In genomic region chrX:76148753-76149152, GRCh38 we compare ENCODE assay signal across 1 cellular context.
TF ChIP-seq lines count a peak whose summit lies in the region.

No MANE protein-coding gene starts in this region.

TF ChIP-seq in GM12878, 131 proteins besides CTCF, POLR2A, EP300 and RAD21 (continued from another document and continues in another):
- TF ChIP-seq, protein P1, sequence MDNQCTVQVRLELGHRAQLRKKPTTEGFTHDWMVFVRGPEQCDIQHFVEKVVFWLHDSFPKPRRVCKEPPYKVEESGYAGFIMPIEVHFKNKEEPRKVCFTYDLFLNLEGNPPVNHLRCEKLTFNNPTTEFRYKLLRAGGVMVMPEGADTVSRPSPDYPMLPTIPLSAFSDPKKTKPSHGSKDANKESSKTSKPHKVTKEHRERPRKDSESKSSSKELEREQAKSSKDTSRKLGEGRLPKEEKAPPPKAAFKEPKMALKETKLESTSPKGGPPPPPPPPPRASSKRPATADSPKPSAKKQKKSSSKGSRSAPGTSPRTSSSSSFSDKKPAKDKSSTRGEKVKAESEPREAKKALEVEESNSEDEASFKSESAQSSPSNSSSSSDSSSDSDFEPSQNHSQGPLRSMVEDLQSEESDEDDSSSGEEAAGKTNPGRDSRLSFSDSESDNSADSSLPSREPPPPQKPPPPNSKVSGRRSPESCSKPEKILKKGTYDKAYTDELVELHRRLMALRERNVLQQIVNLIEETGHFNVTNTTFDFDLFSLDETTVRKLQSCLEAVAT (IDR thresholded peaks at IDR 0.05) = no peak
- TF ChIP-seq, protein P2, sequence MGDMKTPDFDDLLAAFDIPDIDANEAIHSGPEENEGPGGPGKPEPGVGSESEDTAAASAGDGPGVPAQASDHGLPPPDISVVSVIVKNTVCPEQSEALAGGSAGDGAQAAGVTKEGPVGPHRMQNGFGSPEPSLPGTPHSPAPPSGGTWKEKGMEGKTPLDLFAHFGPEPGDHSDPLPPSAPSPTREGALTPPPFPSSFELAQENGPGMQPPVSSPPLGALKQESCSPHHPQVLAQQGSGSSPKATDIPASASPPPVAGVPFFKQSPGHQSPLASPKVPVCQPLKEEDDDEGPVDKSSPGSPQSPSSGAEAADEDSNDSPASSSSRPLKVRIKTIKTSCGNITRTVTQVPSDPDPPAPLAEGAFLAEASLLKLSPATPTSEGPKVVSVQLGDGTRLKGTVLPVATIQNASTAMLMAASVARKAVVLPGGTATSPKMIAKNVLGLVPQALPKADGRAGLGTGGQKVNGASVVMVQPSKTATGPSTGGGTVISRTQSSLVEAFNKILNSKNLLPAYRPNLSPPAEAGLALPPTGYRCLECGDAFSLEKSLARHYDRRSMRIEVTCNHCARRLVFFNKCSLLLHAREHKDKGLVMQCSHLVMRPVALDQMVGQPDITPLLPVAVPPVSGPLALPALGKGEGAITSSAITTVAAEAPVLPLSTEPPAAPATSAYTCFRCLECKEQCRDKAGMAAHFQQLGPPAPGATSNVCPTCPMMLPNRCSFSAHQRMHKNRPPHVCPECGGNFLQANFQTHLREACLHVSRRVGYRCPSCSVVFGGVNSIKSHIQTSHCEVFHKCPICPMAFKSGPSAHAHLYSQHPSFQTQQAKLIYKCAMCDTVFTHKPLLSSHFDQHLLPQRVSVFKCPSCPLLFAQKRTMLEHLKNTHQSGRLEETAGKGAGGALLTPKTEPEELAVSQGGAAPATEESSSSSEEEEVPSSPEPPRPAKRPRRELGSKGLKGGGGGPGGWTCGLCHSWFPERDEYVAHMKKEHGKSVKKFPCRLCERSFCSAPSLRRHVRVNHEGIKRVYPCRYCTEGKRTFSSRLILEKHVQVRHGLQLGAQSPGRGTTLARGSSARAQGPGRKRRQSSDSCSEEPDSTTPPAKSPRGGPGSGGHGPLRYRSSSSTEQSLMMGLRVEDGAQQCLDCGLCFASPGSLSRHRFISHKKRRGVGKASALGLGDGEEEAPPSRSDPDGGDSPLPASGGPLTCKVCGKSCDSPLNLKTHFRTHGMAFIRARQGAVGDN (IDR thresholded peaks at IDR 0.05) = peak; percentile 78
- no peak for TF ChIP-seq CUX1 (IDR thresholded peaks at IDR 0.05; ENCODE audit: insufficient replicate concordance, low read depth, low read length)
- TF ChIP-seq ATF7 (IDR thresholded peaks at IDR 0.05; ENCODE audit: low read depth) = peak; percentile 45; the same call in 1 of the 2 replicates
- TF ChIP-seq, protein P3, sequence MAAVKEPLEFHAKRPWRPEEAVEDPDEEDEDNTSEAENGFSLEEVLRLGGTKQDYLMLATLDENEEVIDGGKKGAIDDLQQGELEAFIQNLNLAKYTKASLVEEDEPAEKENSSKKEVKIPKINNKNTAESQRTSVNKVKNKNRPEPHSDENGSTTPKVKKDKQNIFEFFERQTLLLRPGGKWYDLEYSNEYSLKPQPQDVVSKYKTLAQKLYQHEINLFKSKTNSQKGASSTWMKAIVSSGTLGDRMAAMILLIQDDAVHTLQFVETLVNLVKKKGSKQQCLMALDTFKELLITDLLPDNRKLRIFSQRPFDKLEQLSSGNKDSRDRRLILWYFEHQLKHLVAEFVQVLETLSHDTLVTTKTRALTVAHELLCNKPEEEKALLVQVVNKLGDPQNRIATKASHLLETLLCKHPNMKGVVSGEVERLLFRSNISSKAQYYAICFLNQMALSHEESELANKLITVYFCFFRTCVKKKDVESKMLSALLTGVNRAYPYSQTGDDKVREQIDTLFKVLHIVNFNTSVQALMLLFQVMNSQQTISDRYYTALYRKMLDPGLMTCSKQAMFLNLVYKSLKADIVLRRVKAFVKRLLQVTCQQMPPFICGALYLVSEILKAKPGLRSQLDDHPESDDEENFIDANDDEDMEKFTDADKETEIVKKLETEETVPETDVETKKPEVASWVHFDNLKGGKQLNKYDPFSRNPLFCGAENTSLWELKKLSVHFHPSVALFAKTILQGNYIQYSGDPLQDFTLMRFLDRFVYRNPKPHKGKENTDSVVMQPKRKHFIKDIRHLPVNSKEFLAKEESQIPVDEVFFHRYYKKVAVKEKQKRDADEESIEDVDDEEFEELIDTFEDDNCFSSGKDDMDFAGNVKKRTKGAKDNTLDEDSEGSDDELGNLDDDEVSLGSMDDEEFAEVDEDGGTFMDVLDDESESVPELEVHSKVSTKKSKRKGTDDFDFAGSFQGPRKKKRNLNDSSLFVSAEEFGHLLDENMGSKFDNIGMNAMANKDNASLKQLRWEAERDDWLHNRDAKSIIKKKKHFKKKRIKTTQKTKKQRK (IDR thresholded peaks at IDR 0.05; ENCODE audit: low read depth, low read length) = no peak
- no peak for TF ChIP-seq ZNF24 (IDR thresholded peaks at IDR 0.05)
- TF ChIP-seq HDAC6 (IDR thresholded peaks at IDR 0.05; ENCODE audit: unreplicated experiment) = no peak
- TF ChIP-seq, protein P4, sequence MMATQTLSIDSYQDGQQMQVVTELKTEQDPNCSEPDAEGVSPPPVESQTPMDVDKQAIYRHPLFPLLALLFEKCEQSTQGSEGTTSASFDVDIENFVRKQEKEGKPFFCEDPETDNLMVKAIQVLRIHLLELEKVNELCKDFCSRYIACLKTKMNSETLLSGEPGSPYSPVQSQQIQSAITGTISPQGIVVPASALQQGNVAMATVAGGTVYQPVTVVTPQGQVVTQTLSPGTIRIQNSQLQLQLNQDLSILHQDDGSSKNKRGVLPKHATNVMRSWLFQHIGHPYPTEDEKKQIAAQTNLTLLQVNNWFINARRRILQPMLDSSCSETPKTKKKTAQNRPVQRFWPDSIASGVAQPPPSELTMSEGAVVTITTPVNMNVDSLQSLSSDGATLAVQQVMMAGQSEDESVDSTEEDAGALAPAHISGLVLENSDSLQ (IDR thresholded peaks at IDR 0.05) = peak; percentile 69
- no peak for TF ChIP-seq YY1 (IDR thresholded peaks at IDR 0.05; ENCODE audit: low read depth, low read length)
- no peak for TF ChIP-seq JUND (IDR thresholded peaks at IDR 0.05; ENCODE audit: low read depth, low read length)
- peak; percentile 34; the same call in 1 of the 2 replicates for TF ChIP-seq IKZF1 (conservative IDR thresholded peaks at IDR 0.05)
- TF ChIP-seq ZZZ3 (IDR thresholded peaks at IDR 0.05; ENCODE audit: control insufficient read depth, insufficient read length, low read depth) = no peak
- TF ChIP-seq SKIL (IDR thresholded peaks at IDR 0.05; ENCODE audit: low read depth, poor library complexity, severe bottlenecking) = no peak
- TF ChIP-seq, protein P5, sequence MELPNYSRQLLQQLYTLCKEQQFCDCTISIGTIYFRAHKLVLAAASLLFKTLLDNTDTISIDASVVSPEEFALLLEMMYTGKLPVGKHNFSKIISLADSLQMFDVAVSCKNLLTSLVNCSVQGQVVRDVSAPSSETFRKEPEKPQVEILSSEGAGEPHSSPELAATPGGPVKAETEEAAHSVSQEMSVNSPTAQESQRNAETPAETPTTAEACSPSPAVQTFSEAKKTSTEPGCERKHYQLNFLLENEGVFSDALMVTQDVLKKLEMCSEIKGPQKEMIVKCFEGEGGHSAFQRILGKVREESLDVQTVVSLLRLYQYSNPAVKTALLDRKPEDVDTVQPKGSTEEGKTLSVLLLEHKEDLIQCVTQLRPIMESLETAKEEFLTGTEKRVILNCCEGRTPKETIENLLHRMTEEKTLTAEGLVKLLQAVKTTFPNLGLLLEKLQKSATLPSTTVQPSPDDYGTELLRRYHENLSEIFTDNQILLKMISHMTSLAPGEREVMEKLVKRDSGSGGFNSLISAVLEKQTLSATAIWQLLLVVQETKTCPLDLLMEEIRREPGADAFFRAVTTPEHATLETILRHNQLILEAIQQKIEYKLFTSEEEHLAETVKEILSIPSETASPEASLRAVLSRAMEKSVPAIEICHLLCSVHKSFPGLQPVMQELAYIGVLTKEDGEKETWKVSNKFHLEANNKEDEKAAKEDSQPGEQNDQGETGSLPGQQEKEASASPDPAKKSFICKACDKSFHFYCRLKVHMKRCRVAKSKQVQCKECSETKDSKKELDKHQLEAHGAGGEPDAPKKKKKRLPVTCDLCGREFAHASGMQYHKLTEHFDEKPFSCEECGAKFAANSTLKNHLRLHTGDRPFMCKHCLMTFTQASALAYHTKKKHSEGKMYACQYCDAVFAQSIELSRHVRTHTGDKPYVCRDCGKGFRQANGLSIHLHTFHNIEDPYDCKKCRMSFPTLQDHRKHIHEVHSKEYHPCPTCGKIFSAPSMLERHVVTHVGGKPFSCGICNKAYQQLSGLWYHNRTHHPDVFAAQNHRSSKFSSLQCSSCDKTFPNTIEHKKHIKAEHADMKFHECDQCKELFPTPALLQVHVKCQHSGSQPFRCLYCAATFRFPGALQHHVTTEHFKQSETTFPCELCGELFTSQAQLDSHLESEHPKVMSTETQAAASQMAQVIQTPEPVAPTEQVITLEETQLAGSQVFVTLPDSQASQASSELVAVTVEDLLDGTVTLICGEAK (IDR thresholded peaks at IDR 0.05; ENCODE audit: borderline replicate concordance) = peak; percentile 50
- TF ChIP-seq POLR2AphosphoS5 (IDR thresholded peaks at IDR 0.05; ENCODE audit: low read length) = no peak
- TF ChIP-seq, protein P6, sequence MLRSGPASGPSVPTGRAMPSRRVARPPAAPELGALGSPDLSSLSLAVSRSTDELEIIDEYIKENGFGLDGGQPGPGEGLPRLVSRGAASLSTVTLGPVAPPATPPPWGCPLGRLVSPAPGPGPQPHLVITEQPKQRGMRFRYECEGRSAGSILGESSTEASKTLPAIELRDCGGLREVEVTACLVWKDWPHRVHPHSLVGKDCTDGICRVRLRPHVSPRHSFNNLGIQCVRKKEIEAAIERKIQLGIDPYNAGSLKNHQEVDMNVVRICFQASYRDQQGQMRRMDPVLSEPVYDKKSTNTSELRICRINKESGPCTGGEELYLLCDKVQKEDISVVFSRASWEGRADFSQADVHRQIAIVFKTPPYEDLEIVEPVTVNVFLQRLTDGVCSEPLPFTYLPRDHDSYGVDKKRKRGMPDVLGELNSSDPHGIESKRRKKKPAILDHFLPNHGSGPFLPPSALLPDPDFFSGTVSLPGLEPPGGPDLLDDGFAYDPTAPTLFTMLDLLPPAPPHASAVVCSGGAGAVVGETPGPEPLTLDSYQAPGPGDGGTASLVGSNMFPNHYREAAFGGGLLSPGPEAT (IDR thresholded peaks at IDR 0.05; ENCODE audit: low read depth) = 0 out of 2 replicates have a peak, but pooled peaks have one; percentile 18
- TF ChIP-seq, protein P7, sequence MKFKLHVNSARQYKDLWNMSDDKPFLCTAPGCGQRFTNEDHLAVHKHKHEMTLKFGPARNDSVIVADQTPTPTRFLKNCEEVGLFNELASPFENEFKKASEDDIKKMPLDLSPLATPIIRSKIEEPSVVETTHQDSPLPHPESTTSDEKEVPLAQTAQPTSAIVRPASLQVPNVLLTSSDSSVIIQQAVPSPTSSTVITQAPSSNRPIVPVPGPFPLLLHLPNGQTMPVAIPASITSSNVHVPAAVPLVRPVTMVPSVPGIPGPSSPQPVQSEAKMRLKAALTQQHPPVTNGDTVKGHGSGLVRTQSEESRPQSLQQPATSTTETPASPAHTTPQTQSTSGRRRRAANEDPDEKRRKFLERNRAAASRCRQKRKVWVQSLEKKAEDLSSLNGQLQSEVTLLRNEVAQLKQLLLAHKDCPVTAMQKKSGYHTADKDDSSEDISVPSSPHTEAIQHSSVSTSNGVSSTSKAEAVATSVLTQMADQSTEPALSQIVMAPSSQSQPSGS (IDR thresholded peaks at IDR 0.05; ENCODE audit: low read length) = no peak
- no peak for TF ChIP-seq SMAD1 (IDR thresholded peaks at IDR 0.05; ENCODE audit: low read depth, partially characterized antibody)
- no peak for TF ChIP-seq CHD2 (IDR thresholded peaks at IDR 0.05; ENCODE audit: borderline replicate concordance, low read depth, low read length)
- TF ChIP-seq, protein P8, sequence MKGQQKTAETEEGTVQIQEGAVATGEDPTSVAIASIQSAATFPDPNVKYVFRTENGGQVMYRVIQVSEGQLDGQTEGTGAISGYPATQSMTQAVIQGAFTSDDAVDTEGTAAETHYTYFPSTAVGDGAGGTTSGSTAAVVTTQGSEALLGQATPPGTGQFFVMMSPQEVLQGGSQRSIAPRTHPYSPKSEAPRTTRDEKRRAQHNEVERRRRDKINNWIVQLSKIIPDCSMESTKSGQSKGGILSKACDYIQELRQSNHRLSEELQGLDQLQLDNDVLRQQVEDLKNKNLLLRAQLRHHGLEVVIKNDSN (IDR thresholded peaks at IDR 0.05; ENCODE audit: borderline replicate concordance, extremely low read length, insufficient read depth, low read depth, low read length) = no peak
